In genomic region chr1:201970334-201971159, GRCh38 we compare ENCODE assay signal across 1 cellular context.
TF ChIP-seq lines count a peak whose summit lies in the region.

No MANE protein-coding gene starts in this region.

TF ChIP-seq in HEK293, 187 proteins besides CTCF, POLR2A, EP300 and RAD21 (continued from another document):
- TF ChIP-seq ZBTB26 (tag by site-specific recombination; optimal IDR thresholded peaks at IDR 0.05) (no peak), ZSCAN30 (tag by site-specific recombination; IDR thresholded peaks at IDR 0.05) (no peak), KLF8 (tag by site-specific recombination; IDR thresholded peaks at IDR 0.05) (no peak; the same call in 1 of the 2 replicates), ZNF366 (tag by site-specific recombination; conservative IDR thresholded peaks at IDR 0.05) (peak; percentile 32; the same call in 1 of the 2 replicates), HIC1 (tag by site-specific recombination; IDR thresholded peaks at IDR 0.05) (no peak), ZNF560 (tag by site-specific recombination; IDR thresholded peaks at IDR 0.05; ENCODE audit: borderline replicate concordance) (no peak), ZNF146 (tag by site-specific recombination; IDR thresholded peaks at IDR 0.05) (peak; percentile 86), ZNF558 (tag by site-specific recombination; IDR thresholded peaks at IDR 0.05) (no peak), PRDM6 (tag by site-specific recombination; IDR thresholded peaks at IDR 0.05) (peak; percentile 73), GLI4 (tag by site-specific recombination; IDR thresholded peaks at IDR 0.05) (no peak), IKZF3 (tag by site-specific recombination; IDR thresholded peaks at IDR 0.05) (peak; percentile 61), GLIS1 (tag by site-specific recombination; IDR thresholded peaks at IDR 0.05) (peak; percentile 50), OSR2 (tag by site-specific recombination; IDR thresholded peaks at IDR 0.05) (peak; percentile 42; the same call in 1 of the 2 replicates), SP7 (tag by site-specific recombination; IDR thresholded peaks at IDR 0.05) (peak; percentile 96)
